ENCODE assay signal across 8 cellular contexts in genomic region chr9:128901822-128902221, GRCh38. TPM values are rescaled to one million over a fixed set of nuclear protein-coding genes. Genes with fewer than 3 reads are reported as not detected.
DNase-seq lines count a peak whose midpoint lies in the region; ATAC-seq and TF ChIP-seq lines count a peak whose summit lies in the region.

No MANE protein-coding gene starts in this region.

- peak overlapping the region; percentile 91 for H3K27ac Mint-ChIP-seq in T-helper 2 cell treated with Interferon-gamma antibody and Interleukin-4, amounts not matched to agents 5 μg/mL and 100 μg/mL, for 36 hours

- peak overlapping the region; percentile 2; the same call in 1 of the 2 replicates for H3K9ac ChIP-seq in OCI-LY1 (ENCODE audit: low read length)

- 64 to 72% methylated on average over 5 of the region's 5 CpGs for WGBS in esophagus, 2 donors

- no peaks in the 10 kb centered on the region for H3K79me2 ChIP-seq in OCI-LY1 (ENCODE audit: insufficient read depth, low read length)

- H3K4me1 ChIP-seq in OCI-LY1 (ENCODE audit: insufficient read depth, low read length, severe bottlenecking), result peaks cover 17% of the 10 kb centered on the region
- H3K4me1 ChIP-seq in esophagus (ENCODE audit: control insufficient read depth in 2 of 2, insufficient read depth in 2 of 2, low read length in 1 of 2), result peaks cover 14 to 28% of the 10 kb centered on the region in 2 donors

- H3K36me3 ChIP-seq in OCI-LY1 (ENCODE audit: insufficient read depth, low read length), result peaks cover 15% of the 10 kb centered on the region; the same call in 1 of the 2 replicates
- peaks cover 4 to 6% of the 10 kb centered on the region in 2 donors for H3K36me3 ChIP-seq in esophagus (ENCODE audit: control insufficient read depth in 2 of 2, insufficient read depth in 2 of 2, low read length in 1 of 2)

- H3K4me3 Mint-ChIP-seq in T-helper 2 cell treated with Interferon-gamma antibody and Interleukin-4, amounts not matched to agents 5 μg/mL and 100 μg/mL, for 36 hours, result peak overlapping the region; percentile 74

- H3K27ac ChIP-seq in OCI-LY1 (ENCODE audit: low read depth, low read length, poor library complexity, severe bottlenecking) (peak overlapping the region; percentile 64), esophagus (ENCODE audit: low read depth in 2 of 2, low read length in 1 of 2) (peak overlapping the region; percentile 98 to 99), temporal lobe (ENCODE audit: low read depth, low read length) (peak overlapping the region; percentile 61)

- no peaks in the 10 kb centered on the region for H3K9me3 Mint-ChIP-seq in T-helper 2 cell treated with Interferon-gamma antibody and Interleukin-4, amounts not matched to agents 5 μg/mL and 100 μg/mL, for 36 hours

- H3K27me3 Mint-ChIP-seq in T-helper 2 cell treated with Interferon-gamma antibody and Interleukin-4, amounts not matched to agents 5 μg/mL and 100 μg/mL, for 36 hours (ENCODE audit: low read depth), result no peaks in the 10 kb centered on the region

- no peak overlapping the region for H2AFZ ChIP-seq in OCI-LY1 (ENCODE audit: low read length)

- TF ChIP-seq CTCF in OCI-LY1 (IDR thresholded peaks at IDR 0.05; ENCODE audit: low read length), result no peak

- no peak for ATAC-seq in GM21619 (IDR thresholded peaks at IDR 0.05; ENCODE audit: unreplicated experiment)

- H3K9me3 ChIP-seq in OCI-LY1 (ENCODE audit: low read length) (no peaks in the 10 kb centered on the region), esophagus (ENCODE audit: control insufficient read depth in 2 of 2, insufficient read depth in 1 of 2, low read depth in 1 of 2, low read length in 1 of 2) (no peaks in the 10 kb centered on the region)

- peaks cover 58% of the 10 kb centered on the region for H3K4me1 Mint-ChIP-seq in T-helper 2 cell treated with Interferon-gamma antibody and Interleukin-4, amounts not matched to agents 5 μg/mL and 100 μg/mL, for 36 hours (ENCODE audit: low read depth)

- H3K27me3 ChIP-seq in OCI-LY1 (ENCODE audit: insufficient read depth, low read length), result no peaks in the 10 kb centered on the region
- no peaks in the 10 kb centered on the region for H3K27me3 ChIP-seq in esophagus (ENCODE audit: control insufficient read depth in 1 of 2, insufficient read depth in 2 of 2, low read length in 2 of 2)

- no peaks in the 10 kb centered on the region for H3K9me2 ChIP-seq in OCI-LY1 (ENCODE audit: low read depth, low read length)

- H3K4me2 ChIP-seq in OCI-LY1 (ENCODE audit: low read length), result peak overlapping the region; percentile 20; the same call in 1 of the 2 replicates

- H3K4me3 ChIP-seq in OCI-LY1 (ENCODE audit: low read depth, low read length, poor library complexity, severe bottlenecking) (no peak overlapping the region), esophagus (ENCODE audit: low read depth in 1 of 2, low read length in 2 of 2) (no peak overlapping the region)

- peaks cover 41% of the 10 kb centered on the region for H3K36me3 Mint-ChIP-seq in T-helper 2 cell treated with Interferon-gamma antibody and Interleukin-4, amounts not matched to agents 5 μg/mL and 100 μg/mL, for 36 hours (ENCODE audit: low read depth)

- H3F3A ChIP-seq in OCI-LY1 (ENCODE audit: insufficient read depth, low read length), result no peaks in the 10 kb centered on the region

- no peak for DNase-seq in T-helper 2 cell treated with Interferon-gamma antibody and Interleukin-4, amounts not matched to agents 5 μg/mL and 100 μg/mL, for 36 hours (ENCODE audit: low spot score)
- DNase-seq in T-helper 2 cell, result no peak
- DNase-seq in GM19238 (ENCODE audit: insufficient read length, low spot score), result no peak
- DNase-seq in epidermal melanocyte (ENCODE audit: insufficient read length, low spot score), result no peak

- no peaks in the 10 kb centered on the region for H4K20me1 ChIP-seq in OCI-LY1 (ENCODE audit: insufficient read depth, low read length)

RNA-seq across cellular contexts. Expression of gene PHYHD1, which starts 19.0 kb away (rescaled TPM):
- polyA plus RNA-seq in esophagus, result 10 to 100 TPM; 19.8 to 39.5 TPM
- 1.2 TPM for total RNA-seq in temporal lobe

RNA-seq across cellular contexts. Expression of gene LRRC8A, which starts 19.9 kb away (rescaled TPM):
- 10 to 100 TPM; 38.5 to 55.6 TPM for polyA plus RNA-seq in esophagus
- 19.9 TPM for total RNA-seq in temporal lobe

RNA-seq across cellular contexts. Expression of gene KYAT1, which starts 20.1 kb away (rescaled TPM):
- polyA plus RNA-seq in esophagus, result 1 to 10 TPM; 4.0 to 6.7 TPM
- 9.1 TPM for total RNA-seq in temporal lobe

RNA-seq across cellular contexts. Expression of gene DOLK, which starts 45.6 kb away (rescaled TPM):
- 10 to 100 TPM in 1 of 2 donors, 1 to 10 TPM in 1; 5.3 to 11.6 TPM for polyA plus RNA-seq in esophagus
- total RNA-seq in temporal lobe, result 7.1 TPM

RNA-seq across cellular contexts. Expression of gene NUP188, which starts 45.7 kb away (rescaled TPM):
- 10 to 100 TPM; 19.7 to 21.8 TPM for polyA plus RNA-seq in esophagus
- total RNA-seq in temporal lobe, result 24.8 TPM
